ENCODE assay signal across 25 cellular contexts in genomic region chr5:122490718-122491117, GRCh38.
"Had no signal": no experiment of that assay in that cellular context is flagged by ENCODE, and none has a peak within 500 bp of the region (broad histone marks: within the 10 kb centered on the region; RNA-seq: fewer than 3 reads in every experiment).

No MANE protein-coding gene starts in this region.

- DNase-seq: colonic mucosa; cortex of kidney; dermis blood vessel endothelial cell; dorsolateral prefrontal cortex; effector CD4-positive, alpha-beta T cell; effector CD8-positive, alpha-beta T cell; effector memory CD4-positive, alpha-beta T cell; effector memory CD8-positive, alpha-beta T cell; endodermal cell; erythroblast; esophagus squamous epithelium; foreskin fibroblast; foreskin keratinocyte; foreskin melanocyte; gastrocnemius medialis; glutamatergic neuron; head of caudate nucleus; heart left ventricle; heart right ventricle had no signal

- H3K4me1 ChIP-seq: colonic mucosa, foreskin keratinocyte, gastrocnemius medialis had no signal

- H3K36me3 ChIP-seq: colonic mucosa, esophagus muscularis mucosa, esophagus squamous epithelium, gastrocnemius medialis, gastroesophageal sphincter, heart left ventricle, heart right ventricle had no signal

- H3K27ac ChIP-seq: colonic mucosa, coronary artery, dorsolateral prefrontal cortex, epithelial cell of prostate, esophagus muscularis mucosa, esophagus squamous epithelium, foreskin keratinocyte, gastrocnemius medialis, gastroesophageal sphincter, heart left ventricle, heart right ventricle had no signal

- H3K4me3 Mint-ChIP-seq: dendritic cell treated with granulocyte-macrophage colony-stimulating factor and Interleukin-4, amounts not matched to agents 40 ng/mL and 50 ng/mL, for 4 days; effector memory CD8-positive, alpha-beta T cell; endodermal cell had no signal

- H3K27me3 Mint-ChIP-seq: dendritic cell treated with granulocyte-macrophage colony-stimulating factor and Interleukin-4, amounts not matched to agents 40 ng/mL and 50 ng/mL, for 4 days; effector memory CD8-positive, alpha-beta T cell had no signal

- ATAC-seq: effector memory CD8-positive, alpha-beta T cell; esophagus mucosa; foreskin keratinocyte; gastrocnemius medialis; gastroesophageal sphincter; heart left ventricle; heart right ventricle had no signal

- H3K9me3 ChIP-seq: colonic mucosa, esophagus muscularis mucosa, esophagus squamous epithelium, gastrocnemius medialis, gastroesophageal sphincter, heart left ventricle, heart right ventricle had no signal

- H3K9me3 Mint-ChIP-seq: dendritic cell treated with granulocyte-macrophage colony-stimulating factor and Interleukin-4, amounts not matched to agents 40 ng/mL and 50 ng/mL, for 4 days; endodermal cell had no signal

- H3K27ac Mint-ChIP-seq: dendritic cell treated with granulocyte-macrophage colony-stimulating factor and Interleukin-4, amounts not matched to agents 40 ng/mL and 50 ng/mL, for 4 days; effector memory CD8-positive, alpha-beta T cell; endodermal cell had no signal

- H3K27me3 ChIP-seq: colonic mucosa, dorsolateral prefrontal cortex, esophagus muscularis mucosa, esophagus squamous epithelium, gastrocnemius medialis, gastroesophageal sphincter, heart left ventricle, heart right ventricle had no signal

- H3K4me3 ChIP-seq: colonic mucosa, coronary artery, dorsolateral prefrontal cortex, esophagus muscularis mucosa, esophagus squamous epithelium, gastrocnemius medialis, gastroesophageal sphincter, heart left ventricle, heart right ventricle had no signal
